9 cellular contexts compared by ENCODE assay signal in the genomic region with DNA sequence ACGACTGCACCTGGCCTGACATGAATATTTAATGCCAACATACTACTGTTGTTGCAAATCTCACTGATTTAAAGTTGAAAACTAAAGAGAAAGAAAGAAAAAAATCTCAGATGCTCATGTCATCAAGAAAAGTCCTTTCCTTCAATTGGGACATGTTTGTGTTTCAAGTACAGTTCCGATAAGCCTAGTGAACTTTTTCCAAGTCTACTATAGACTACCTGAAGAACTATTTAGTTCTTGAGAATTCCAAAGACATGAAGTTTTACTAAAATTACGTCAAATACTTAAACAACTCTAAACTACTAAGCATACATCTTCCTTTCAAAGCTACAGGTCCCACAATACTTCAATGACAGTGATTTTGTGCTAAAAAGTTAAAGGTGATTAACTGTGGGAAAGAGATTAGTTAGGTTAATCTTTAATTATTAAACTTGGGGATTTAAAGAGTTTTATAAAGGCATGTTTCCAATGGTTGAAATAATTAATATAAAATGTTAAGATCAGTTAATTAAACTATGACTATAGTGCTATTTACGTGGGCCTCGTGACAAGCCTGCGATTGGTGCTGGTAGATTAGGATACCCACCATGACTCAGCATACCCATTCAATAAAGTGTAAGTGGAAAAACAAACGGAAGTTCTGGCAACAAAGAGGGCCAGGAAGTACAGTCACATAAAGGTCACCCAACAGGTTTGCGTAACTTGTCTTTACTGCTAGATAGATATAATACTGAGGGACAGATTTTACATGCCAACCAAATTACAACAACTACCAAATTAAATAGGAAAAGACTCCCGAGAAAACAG. TPM values are rescaled to one million over a fixed set of nuclear protein-coding genes. Genes with fewer than 3 reads are reported as not detected.
DNase-seq lines count a peak whose midpoint lies in the region; ATAC-seq and TF ChIP-seq lines count a peak whose summit lies in the region.
"Had no signal": no experiment of that assay in that cellular context is flagged by ENCODE, and none has a peak within 500 bp of the region (broad histone marks: within the 10 kb centered on the region; RNA-seq: fewer than 3 reads in every experiment).

No MANE protein-coding gene starts in this region.

- H3K27me3 Mint-ChIP-seq in CD14-positive monocyte (ENCODE audit: low read depth in 3 of 3), result peaks cover 0 to 6% (median 1%) of the 10 kb centered on the region in 3 donors

- peak; percentile 51 for DNase-seq in CD14-positive monocyte (ENCODE audit: low spot score)
- peak; percentile 43 for DNase-seq in LHCN-M2 (ENCODE audit: low read depth)
- peak; percentile 72 for DNase-seq in astrocyte of the hippocampus (ENCODE audit: low read depth, low spot score)
- DNase-seq in islet precursor cell, result no peak
- no peak for DNase-seq in posterior cingulate gyrus
- DNase-seq: effector memory CD4-positive, alpha-beta T cell had no signal

- ATAC-seq in HG03108 (IDR thresholded peaks at IDR 0.05; ENCODE audit: unreplicated experiment), result no peak
- no peak for ATAC-seq in GM21381 (IDR thresholded peaks at IDR 0.05; ENCODE audit: unreplicated experiment)

- peaks cover 3 to 14% of the 10 kb centered on the region in 2 donors for H3K36me3 Mint-ChIP-seq in CD14-positive monocyte

- H3K36me3 ChIP-seq in liver (ENCODE audit: control insufficient read depth in 4 of 4, insufficient read depth in 3 of 4, low read depth in 1 of 4, low read length in 3 of 4), result peaks cover 0 to 9% (median 4%) of the 10 kb centered on the region in 4 donors

- no peak overlapping the region for H3K9ac ChIP-seq in liver (ENCODE audit: low read depth in 1 of 2, low read length in 2 of 2)

- 36% methylated on average over 9 of the region's 9 CpGs for WGBS in liver

- peaks cover 0 to 12% (median 3%) of the 10 kb centered on the region in 4 donors for H3K4me1 ChIP-seq in liver (ENCODE audit: control insufficient read depth in 4 of 4, insufficient read depth in 4 of 4, low read length in 3 of 4)

- peaks cover 0 to 2% (median 0%) of the 10 kb centered on the region in 7 donors for H3K9me3 Mint-ChIP-seq in CD14-positive monocyte

- H3K4me3 ChIP-seq in liver (ENCODE audit: low read depth in 1 of 3, low read length in 3 of 3), result no peak overlapping the region

- H3K27ac ChIP-seq in liver (ENCODE audit: low read depth in 1 of 2, low read length in 2 of 2), result peak overlapping the region; percentile 74 to 82

- peak; percentile 27 to 30 for TF ChIP-seq RAD21 in liver (IDR thresholded peaks at IDR 0.05)

- no peaks in the 10 kb centered on the region for H3K27me3 ChIP-seq in liver (ENCODE audit: control insufficient read depth in 4 of 4, insufficient read depth in 4 of 4, low read length in 3 of 4)

- intact Hi-C loops in CD14-positive monocyte (cut with micrococcal nuclease), result loop anchor here in 1 of 2 donors (10.0 kb wide), 1 partner anchor 167 kb away; no protein-coding TSS in a partner anchor
- intact Hi-C loops in posterior cingulate gyrus (cut with DNase I), result no loop called here

- TF ChIP-seq CTCF in CD14-positive monocyte (IDR thresholded peaks at IDR 0.05) (no peak), liver (IDR thresholded peaks at IDR 0.05; ENCODE audit: low read depth, low read length, missing input control) (no peak)

- peaks cover 15% of the 10 kb centered on the region for H3K4me1 Mint-ChIP-seq in CD14-positive monocyte

- no peaks in the 10 kb centered on the region for H3K9me3 ChIP-seq in liver (ENCODE audit: control insufficient read depth in 4 of 4, low read length in 3 of 4)

- peak overlapping the region in 1 of 7 donors; percentile 5 for H3K27ac Mint-ChIP-seq in CD14-positive monocyte

- no peak overlapping the region for H3K4me3 Mint-ChIP-seq in CD14-positive monocyte

TF ChIP-seq in liver, 16 proteins besides CTCF, POLR2A, EP300 and RAD21:
- TF ChIP-seq, protein P1, sequence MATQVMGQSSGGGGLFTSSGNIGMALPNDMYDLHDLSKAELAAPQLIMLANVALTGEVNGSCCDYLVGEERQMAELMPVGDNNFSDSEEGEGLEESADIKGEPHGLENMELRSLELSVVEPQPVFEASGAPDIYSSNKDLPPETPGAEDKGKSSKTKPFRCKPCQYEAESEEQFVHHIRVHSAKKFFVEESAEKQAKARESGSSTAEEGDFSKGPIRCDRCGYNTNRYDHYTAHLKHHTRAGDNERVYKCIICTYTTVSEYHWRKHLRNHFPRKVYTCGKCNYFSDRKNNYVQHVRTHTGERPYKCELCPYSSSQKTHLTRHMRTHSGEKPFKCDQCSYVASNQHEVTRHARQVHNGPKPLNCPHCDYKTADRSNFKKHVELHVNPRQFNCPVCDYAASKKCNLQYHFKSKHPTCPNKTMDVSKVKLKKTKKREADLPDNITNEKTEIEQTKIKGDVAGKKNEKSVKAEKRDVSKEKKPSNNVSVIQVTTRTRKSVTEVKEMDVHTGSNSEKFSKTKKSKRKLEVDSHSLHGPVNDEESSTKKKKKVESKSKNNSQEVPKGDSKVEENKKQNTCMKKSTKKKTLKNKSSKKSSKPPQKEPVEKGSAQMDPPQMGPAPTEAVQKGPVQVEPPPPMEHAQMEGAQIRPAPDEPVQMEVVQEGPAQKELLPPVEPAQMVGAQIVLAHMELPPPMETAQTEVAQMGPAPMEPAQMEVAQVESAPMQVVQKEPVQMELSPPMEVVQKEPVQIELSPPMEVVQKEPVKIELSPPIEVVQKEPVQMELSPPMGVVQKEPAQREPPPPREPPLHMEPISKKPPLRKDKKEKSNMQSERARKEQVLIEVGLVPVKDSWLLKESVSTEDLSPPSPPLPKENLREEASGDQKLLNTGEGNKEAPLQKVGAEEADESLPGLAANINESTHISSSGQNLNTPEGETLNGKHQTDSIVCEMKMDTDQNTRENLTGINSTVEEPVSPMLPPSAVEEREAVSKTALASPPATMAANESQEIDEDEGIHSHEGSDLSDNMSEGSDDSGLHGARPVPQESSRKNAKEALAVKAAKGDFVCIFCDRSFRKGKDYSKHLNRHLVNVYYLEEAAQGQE (IDR thresholded peaks at IDR 0.05), result peak; percentile 36
- TF ChIP-seq FOXA2 (IDR thresholded peaks at IDR 0.05) (peak; percentile 66), YY1 (IDR thresholded peaks at IDR 0.05) (peak; percentile 61), TAF1 (conservative IDR thresholded peaks at IDR 0.05) (no peak), SP1 (IDR thresholded peaks at IDR 0.05) (peak; percentile 82), MAX (IDR thresholded peaks at IDR 0.05) (peak; percentile 78), NR2F2 (IDR thresholded peaks at IDR 0.05) (peak; percentile 64), HNF4G (IDR thresholded peaks at IDR 0.05) (no peak), HNF4A (conservative IDR thresholded peaks at IDR 0.05) (peak; percentile 61 to 80), FOXA1 (IDR thresholded peaks at IDR 0.05) (no peak), GABPA (IDR thresholded peaks at IDR 0.05 in 1 of 2, conservative IDR thresholded peaks at IDR 0.05 in 1 of 2) (peak; percentile 40 to 72), RXRA (IDR thresholded peaks at IDR 0.05) (peak; percentile 87 to 91), EGR1 (IDR thresholded peaks at IDR 0.05; ENCODE audit: low read depth in 2 of 2) (peak; percentile 33 to 88), JUND (IDR thresholded peaks at IDR 0.05) (peak; percentile 84 to 88), ATF3 (IDR thresholded peaks at IDR 0.05) (peak; percentile 75)
- TF ChIP-seq, protein P2, sequence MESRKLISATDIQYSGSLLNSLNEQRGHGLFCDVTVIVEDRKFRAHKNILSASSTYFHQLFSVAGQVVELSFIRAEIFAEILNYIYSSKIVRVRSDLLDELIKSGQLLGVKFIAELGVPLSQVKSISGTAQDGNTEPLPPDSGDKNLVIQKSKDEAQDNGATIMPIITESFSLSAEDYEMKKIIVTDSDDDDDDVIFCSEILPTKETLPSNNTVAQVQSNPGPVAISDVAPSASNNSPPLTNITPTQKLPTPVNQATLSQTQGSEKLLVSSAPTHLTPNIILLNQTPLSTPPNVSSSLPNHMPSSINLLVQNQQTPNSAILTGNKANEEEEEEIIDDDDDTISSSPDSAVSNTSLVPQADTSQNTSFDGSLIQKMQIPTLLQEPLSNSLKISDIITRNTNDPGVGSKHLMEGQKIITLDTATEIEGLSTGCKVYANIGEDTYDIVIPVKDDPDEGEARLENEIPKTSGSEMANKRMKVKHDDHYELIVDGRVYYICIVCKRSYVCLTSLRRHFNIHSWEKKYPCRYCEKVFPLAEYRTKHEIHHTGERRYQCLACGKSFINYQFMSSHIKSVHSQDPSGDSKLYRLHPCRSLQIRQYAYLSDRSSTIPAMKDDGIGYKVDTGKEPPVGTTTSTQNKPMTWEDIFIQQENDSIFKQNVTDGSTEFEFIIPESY (IDR thresholded peaks at IDR 0.05), result peak; percentile 78

RNA-seq across cellular contexts. Expression of gene SEPTIN10, which starts 55.5 kb away (rescaled TPM):
- polyA plus RNA-seq in CD14-positive monocyte, result 1 to 10 TPM; 4.2 to 6.8 TPM
- 75.1 and 77.4 TPM in 2 replicates for total RNA-seq in LHCN-M2 (2014; rRNA removed)
- polyA plus RNA-seq in LHCN-M2 (2012), result 35.3 TPM
- 10 to 100 TPM; 19.8 to 35.9 TPM for total RNA-seq in liver
- 10 to 100 TPM; 19.6 to 20.5 TPM for polyA plus RNA-seq in liver

RNA-seq across cellular contexts. Expression of gene SOWAHC, which starts 55.9 kb away (rescaled TPM):
- polyA plus RNA-seq in CD14-positive monocyte, result 1 to 10 TPM; 1.1 to 3.4 TPM
- 6.4 and 7.3 TPM in 2 replicates for total RNA-seq in LHCN-M2 (2014; rRNA removed)
- 2.2 TPM for polyA plus RNA-seq in LHCN-M2 (2012)
- 10 to 100 TPM in 1 of 2 donors, 1 to 10 TPM in 1; 8.5 to 16.9 TPM for total RNA-seq in liver
- 1 to 10 TPM; 7.0 to 9.8 TPM for polyA plus RNA-seq in liver

Comparison
In these comparisons a context has a peak if more than half of its experiments do, and no peak if none do; other contexts are left out.
1. DNase-seq: peak in CD14-positive monocyte (single experiment), LHCN-M2 (single experiment) and astrocyte of the hippocampus (single experiment); none in islet precursor cell (single experiment) and posterior cingulate gyrus (0 of 10).